Comparison of ENCODE assay signal across 9 cellular contexts in the genomic region with DNA sequence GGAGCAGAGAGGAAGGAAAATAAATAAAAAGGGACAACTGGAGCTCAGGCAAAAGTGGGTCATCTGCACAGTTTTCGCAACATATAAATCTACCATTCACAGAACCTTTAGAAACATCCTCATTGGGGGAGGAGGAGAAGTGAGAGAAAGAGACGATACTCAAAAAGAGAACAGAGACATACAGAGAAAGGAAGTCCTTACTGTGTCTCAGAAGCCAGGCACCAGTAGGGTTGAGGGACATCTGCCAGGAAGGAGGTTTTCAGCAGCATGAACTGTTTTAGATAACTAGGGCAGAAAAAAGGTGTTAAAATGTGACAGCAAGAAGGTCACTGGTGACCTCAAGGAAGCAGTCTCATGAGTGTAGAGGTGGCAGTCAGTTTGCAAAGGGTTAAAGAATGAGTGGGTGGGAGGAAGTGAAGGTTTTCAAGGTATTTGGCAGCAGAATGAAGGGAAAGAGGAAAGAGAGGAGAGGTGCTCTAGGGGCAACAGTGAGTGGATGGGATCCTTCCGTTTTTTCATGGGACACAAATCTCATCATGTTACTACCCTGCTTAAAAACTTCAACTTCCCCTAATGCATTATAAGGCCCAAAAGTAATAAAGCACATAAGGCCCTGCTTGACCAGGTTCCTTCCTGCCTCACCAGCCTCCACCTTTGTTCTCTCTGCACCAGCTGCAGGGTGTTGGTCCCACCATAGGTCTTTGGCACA. TPM values are rescaled to one million over a fixed set of nuclear protein-coding genes. Genes with fewer than 3 reads are reported as not detected.
DNase-seq lines count a peak whose midpoint lies in the region; ATAC-seq and TF ChIP-seq lines count a peak whose summit lies in the region.
"Had no signal": no experiment of that assay in that cellular context is flagged by ENCODE, and none has a peak within 500 bp of the region (broad histone marks: within the 10 kb centered on the region; RNA-seq: fewer than 3 reads in every experiment).

No MANE protein-coding gene starts in this region.

- TF ChIP-seq POLR2A in vagina (IDR thresholded peaks at IDR 0.05) (no peak), suprapubic skin (IDR thresholded peaks at IDR 0.05) (no peak)

- ATAC-seq in GM19467 (IDR thresholded peaks at IDR 0.05; ENCODE audit: unreplicated experiment) (peak; percentile 79), HG03439 (IDR thresholded peaks at IDR 0.05; ENCODE audit: unreplicated experiment) (peak; percentile 85)

- H3K27me3 ChIP-seq in GM06990 (replicated peaks; ENCODE audit: control insufficient read depth, insufficient read depth, low read length), result no peaks in the 10 kb centered on the region
- H3K27me3 ChIP-seq in adipocyte (replicated peaks; ENCODE audit: control insufficient read depth, insufficient read depth, low read length), result no peaks in the 10 kb centered on the region
- no peaks in the 10 kb centered on the region for H3K27me3 ChIP-seq in vagina
- no peaks in the 10 kb centered on the region for H3K27me3 ChIP-seq in suprapubic skin
- H3K27me3 ChIP-seq: cardiac muscle cell had no signal

- intact Hi-C loops in vagina (cut with DNase I), result no loop called here

- 72% methylated on average over 3 of the region's 3 CpGs for WGBS in suprapubic skin

- H3K4me1 ChIP-seq in adipocyte (ENCODE audit: control insufficient read depth, insufficient read depth, low read length) (peaks cover 37% of the 10 kb centered on the region), vagina (peaks cover 94% of the 10 kb centered on the region), suprapubic skin (peaks cover 41% of the 10 kb centered on the region)

- H3K36me3 ChIP-seq in GM06990 (ENCODE audit: control insufficient read depth, insufficient read depth, low read length), result no peaks in the 10 kb centered on the region
- no peaks in the 10 kb centered on the region for H3K36me3 ChIP-seq in adipocyte (ENCODE audit: control insufficient read depth, insufficient read depth, low read length, severe bottlenecking)
- H3K36me3 ChIP-seq in vagina, result no peaks in the 10 kb centered on the region
- H3K36me3 ChIP-seq in suprapubic skin, result no peaks in the 10 kb centered on the region
- H3K36me3 ChIP-seq: cardiac muscle cell had no signal

- TF ChIP-seq EP300 in suprapubic skin (IDR thresholded peaks at IDR 0.05), result no peak

- H3K27ac ChIP-seq in vagina (no peak overlapping the region), suprapubic skin (no peak overlapping the region)
- H3K27ac ChIP-seq: cardiac muscle cell had no signal

- DNase-seq in GM06990 (ENCODE audit: extremely low read depth, insufficient read length) (peak; percentile 66), adipocyte (ENCODE audit: low read depth) (no peak), middle frontal gyrus (ENCODE audit: extremely low spot score, low spot score) (no peak), vagina (ENCODE audit: extremely low spot score in 2 of 2) (no peak), suprapubic skin (ENCODE audit: low spot score in 2 of 2) (no peak)
- peak; percentile 29 for DNase-seq in stimulated activated CD4-positive, alpha-beta T cell treated with anti-CD3 and anti-CD28 coated beads, Interleukin-4, amount 100 ng/mL, for 24 hours

- H3K9me3 ChIP-seq in adipocyte (ENCODE audit: control insufficient read depth, low read length), result no peaks in the 10 kb centered on the region
- H3K9me3 ChIP-seq in vagina, result no peaks in the 10 kb centered on the region
- no peaks in the 10 kb centered on the region for H3K9me3 ChIP-seq in suprapubic skin

- H3K9ac ChIP-seq in adipocyte (ENCODE audit: low read length), result no peak overlapping the region

- H3K4me3 ChIP-seq in GM06990 (replicated peaks; ENCODE audit: low read depth, low read length) (peak overlapping the region; percentile 36), adipocyte (ENCODE audit: low read length) (peak overlapping the region; percentile 67), vagina (no peak overlapping the region), suprapubic skin (no peak overlapping the region)
- H3K4me3 ChIP-seq: cardiac muscle cell had no signal

- TF ChIP-seq CTCF in GM06990 (IDR thresholded peaks at IDR 0.05; ENCODE audit: insufficient read depth, low read length, poor library complexity, severe bottlenecking) (no peak), vagina (IDR thresholded peaks at IDR 0.05) (no peak), suprapubic skin (IDR thresholded peaks at IDR 0.05) (no peak)

RNA-seq across cellular contexts. Expression of a gene that starts 9.5 kb away (rescaled TPM):
- total RNA-seq in vagina (93.3 TPM), suprapubic skin (100 to 1,000 TPM in 3 of 4 donors, 10 to 100 TPM in 1; 99.0 to 169 (median 127) TPM)

Comparison
In these comparisons a context has a peak if more than half of its experiments do, and no peak if none do; other contexts are left out.
1. DNase-seq: peak in GM06990 (single experiment) and stimulated activated CD4-positive, alpha-beta T cell treated with anti-CD3 and anti-CD28 coated beads, Interleukin-4, amount 100 ng/mL, for 24 hours (single experiment); none in adipocyte (single experiment), middle frontal gyrus (single experiment), vagina (0 of 2) and suprapubic skin (0 of 2).
2. H3K4me3 ChIP-seq: peak in GM06990 (single experiment) and adipocyte (single experiment); none in vagina (0 of 2) and suprapubic skin (single experiment).